In genomic region chr12:53750812-53751335, GRCh38 we compare ENCODE assay signal across 8 cellular contexts. TPM values are rescaled to one million over a fixed set of nuclear protein-coding genes. Genes with fewer than 3 reads are reported as not detected.
DNase-seq lines count a peak whose midpoint lies in the region; ATAC-seq and TF ChIP-seq lines count a peak whose summit lies in the region.

No MANE protein-coding gene starts in this region.

- H3K27me3 Mint-ChIP-seq in naive B cell, result peaks cover 0 to 15% (median 5%) of the 10 kb centered on the region in 3 donors

- no peaks in the 10 kb centered on the region for H3K9me3 Mint-ChIP-seq in naive B cell

- no peaks in the 10 kb centered on the region for H3K9me3 ChIP-seq in A673 (ENCODE audit: low read depth, low read length, poor library complexity, severe bottlenecking)

- peaks cover 46% of the 10 kb centered on the region for H3K4me1 ChIP-seq in A673 (ENCODE audit: insufficient read depth, low read length, poor library complexity, severe bottlenecking)

- peak; percentile 5 for TF ChIP-seq POLR2A in GM18526 (IDR thresholded peaks at IDR 0.05; ENCODE audit: extremely low read depth, insufficient read length)

- no peak overlapping the region for H3K4me3 Mint-ChIP-seq in naive B cell

- H3K36me3 ChIP-seq in A673 (ENCODE audit: insufficient read depth, low read length, poor library complexity, severe bottlenecking), result no peaks in the 10 kb centered on the region

- CTCF ChIA-PET in A673 (lab: Charles Lee), result no interaction called here

- DNase-seq in A673 (ENCODE audit: low spot score) (peak; percentile 41), NCI-H2171 treated with DMSO at 0.1 percent for 48 hours (lab: John Stamatoyannopoulos, UW) (peak; percentile 89), ecto neural progenitor cell (ENCODE audit: low spot score) (peak; percentile 74), naive B cell (peak; percentile 49), CD1c-positive myeloid dendritic cell (ENCODE audit: extremely low spot score) (no peak), putamen (ENCODE audit: low spot score) (no peak), HPDE6-E6E7 (ENCODE audit: extremely low spot score) (no peak)

- TF ChIP-seq CTCF in A673 (conservative IDR thresholded peaks at IDR 0.05; ENCODE audit: low read depth, low read length), result no peak

- no peaks in the 10 kb centered on the region for H3K36me3 Mint-ChIP-seq in naive B cell

- BruUV-seq in A673 (replicated peaks; lab: Mats Ljungman, UMichigan), result no TSS peak

- intact Hi-C loops in A673 (cut with micrococcal nuclease; ENCODE audit: unreplicated experiment), result no loop called here

- H3K4me3 ChIP-seq in A673 (ENCODE audit: low read depth, low read length, poor library complexity, severe bottlenecking), result peak overlapping the region; percentile 51

- POLR2A ChIA-PET in A673 (lab: Charles Lee; ENCODE audit: low non-redundant PET), result no interaction called here

- H3K27ac Mint-ChIP-seq in naive B cell, result peak overlapping the region in 2 of 6 donors; percentile 79 to 85

- H3K27me3 ChIP-seq in A673 (replicated peaks; ENCODE audit: insufficient read depth, low read depth, low read length, poor library complexity), result no peaks in the 10 kb centered on the region

- peak; percentile 26 to 28 for ATAC-seq in naive B cell (ENCODE audit: low read depth in 2 of 2)

- no peak overlapping the region for H3K27ac ChIP-seq in A673 (ENCODE audit: low read depth, low read length, poor library complexity, severe bottlenecking)

- peaks cover 3 to 23% (median 6%) of the 10 kb centered on the region in 3 donors for H3K4me1 Mint-ChIP-seq in naive B cell

RNA-seq across cellular contexts. Expression of gene CISTR, which starts 0.9 kb away (rescaled TPM):
- total RNA-seq in A673 (2021), result not detected in 2 replicates
- polyA plus RNA-seq in naive B cell (ENCODE audit: low read depth in 6 of 6), result not detected

RNA-seq across cellular contexts. Expression of gene CALCOCO1, which starts 23.6 kb away (rescaled TPM):
- total RNA-seq in A673 (2021), result 16.8 and 34.0 TPM in 2 replicates
- 10 to 100 TPM; 65.8 to 93.2 (median 78.8) TPM for polyA plus RNA-seq in naive B cell (ENCODE audit: low read depth in 6 of 6)

Comparison
In these comparisons a context has a peak if more than half of its experiments do, and no peak if none do; other contexts are left out.
1. DNase-seq: peak in A673 (single experiment), NCI-H2171 treated with DMSO at 0.1 percent for 48 hours (single experiment), ecto neural progenitor cell (single experiment) and naive B cell (single experiment); none in CD1c-positive myeloid dendritic cell (single experiment), putamen (single experiment) and HPDE6-E6E7 (single experiment).